14 cellular contexts compared by ENCODE assay signal in the genomic region with DNA sequence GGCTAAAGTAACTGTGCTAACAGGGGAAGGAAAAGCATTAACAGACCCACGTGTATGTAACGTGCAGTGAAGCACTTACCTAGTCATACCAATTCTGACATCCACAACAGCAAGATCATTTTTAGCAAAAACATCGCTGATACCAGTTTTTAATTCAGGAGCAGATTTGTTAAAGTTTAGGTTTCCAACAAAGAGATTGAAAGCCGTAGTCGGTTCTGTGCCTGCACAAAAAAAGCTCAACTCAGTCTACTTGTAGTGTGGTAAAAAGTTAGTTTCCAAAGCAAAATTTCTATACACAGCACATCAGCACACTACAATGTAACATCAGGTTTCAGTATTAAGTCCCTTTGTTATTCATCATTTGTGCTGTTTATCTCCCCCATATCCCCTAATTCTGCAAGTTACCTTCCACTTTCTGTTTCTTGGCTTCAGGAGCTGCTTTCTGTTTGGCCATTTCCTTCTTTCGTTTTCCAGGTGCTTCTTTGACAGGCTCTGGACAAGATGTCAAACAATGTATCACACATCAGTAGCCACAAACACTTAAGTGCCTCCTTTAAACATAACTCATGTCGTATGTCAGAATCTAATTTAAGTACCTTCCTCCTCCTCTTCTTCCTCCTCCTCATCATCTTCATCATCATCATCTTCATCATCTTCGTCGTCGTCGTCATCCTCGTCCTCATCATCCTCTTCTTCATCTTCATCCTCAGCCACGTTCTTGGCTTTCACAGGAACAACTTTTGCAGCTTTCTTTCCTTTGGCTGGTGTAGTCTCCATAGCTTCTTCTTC. TPM values are rescaled to one million over a fixed set of nuclear protein-coding genes. Genes with fewer than 3 reads are reported as not detected.
DNase-seq lines count a peak whose midpoint lies in the region; ATAC-seq and TF ChIP-seq lines count a peak whose summit lies in the region.
"Had no signal": no experiment of that assay in that cellular context is flagged by ENCODE, and none has a peak within 500 bp of the region (broad histone marks: within the 10 kb centered on the region; RNA-seq: fewer than 3 reads in every experiment).

No MANE protein-coding gene starts in this region.

- no peak overlapping the region for H2AFZ ChIP-seq in DND-41 (ENCODE audit: low read depth, low read length)

- H3K79me2 ChIP-seq in DND-41 (ENCODE audit: insufficient read depth, low read length): peaks cover 83% of the 10 kb centered on the region

- peak overlapping the region; percentile 35 for H3K4me3 Mint-ChIP-seq in CD4-positive, alpha-beta T cell
- no peak overlapping the region for H3K4me3 Mint-ChIP-seq in activated CD8-positive, alpha-beta T cell treated with anti-CD3 and anti-CD28 coated beads, Interleukin-2, amount 10 ng/mL, durations not matched to agents 7 days and 5 days
- H3K4me3 Mint-ChIP-seq in memory B cell: no peak overlapping the region

- no peak overlapping the region for H3K27ac ChIP-seq in CD4-positive, alpha-beta T cell (ENCODE audit: low read depth, low read length)
- no peak overlapping the region for H3K27ac ChIP-seq in DND-41 (ENCODE audit: low read length)
- no peak overlapping the region for H3K27ac ChIP-seq in right cardiac atrium (ENCODE audit: low read length)
- H3K27ac ChIP-seq in aorta (ENCODE audit: low read depth in 1 of 2, low read length in 2 of 2): no peak overlapping the region
- H3K27ac ChIP-seq: neutrophil had no signal

- ATAC-seq in CD4-positive, alpha-beta T cell (ENCODE audit: poor library complexity): no peak
- ATAC-seq in DND-41 (ENCODE audit: insufficient read depth, low read depth) (no peak), memory B cell (ENCODE audit: low read depth) (no peak), right cardiac atrium (no peak), aorta (ENCODE audit: low FRiP score) (no peak)
- ATAC-seq in activated CD8-positive, alpha-beta T cell treated with anti-CD3 and anti-CD28 coated beads, Interleukin-2, amount 10 ng/mL, durations not matched to agents 7 days and 5 days: no peak

- H3K27ac Mint-ChIP-seq in CD4-positive, alpha-beta T cell: peak overlapping the region; percentile 59
- H3K27ac Mint-ChIP-seq in activated CD8-positive, alpha-beta T cell treated with anti-CD3 and anti-CD28 coated beads, Interleukin-2, amount 10 ng/mL, durations not matched to agents 7 days and 5 days: peak overlapping the region; percentile 28
- H3K27ac Mint-ChIP-seq in memory B cell: peak overlapping the region; percentile 82

- 77% methylated on average over 13 of the region's 13 CpGs for WGBS in right cardiac atrium
- WGBS in aorta, 2 donors: 75 to 77% methylated on average over 13 of the region's 13 CpGs

- no peak overlapping the region for H3K9ac ChIP-seq in DND-41 (ENCODE audit: low read depth, low read length)

- H3K27me3 ChIP-seq in CD4-positive, alpha-beta T cell (ENCODE audit: control insufficient read depth, insufficient read depth, low read length): no peaks in the 10 kb centered on the region
- H3K27me3 ChIP-seq in DND-41 (ENCODE audit: insufficient read depth, low read length, poor library complexity): no peaks in the 10 kb centered on the region
- no peaks in the 10 kb centered on the region for H3K27me3 ChIP-seq in right cardiac atrium (ENCODE audit: control insufficient read depth, insufficient read depth)
- H3K27me3 ChIP-seq in aorta (ENCODE audit: control insufficient read depth in 1 of 2, insufficient read depth in 2 of 2, low read length in 1 of 2): no peaks in the 10 kb centered on the region
- H3K27me3 ChIP-seq: neutrophil had no signal

- H3K4me3 ChIP-seq in DND-41 (ENCODE audit: low read depth in 1 of 2, low read length in 2 of 2) (peak overlapping the region in 1 of 2 experiments; percentile 11; a peak in 1 of 4 replicates), right cardiac atrium (ENCODE audit: low read length) (no peak overlapping the region), aorta (ENCODE audit: low read length in 2 of 2) (no peak overlapping the region)

- peaks cover 86% of the 10 kb centered on the region for H4K20me1 ChIP-seq in DND-41 (ENCODE audit: insufficient read depth, low read length)

- CTCF ChIA-PET in CD4-positive, alpha-beta T cell (lab: Charles Lee): interaction anchor here (0.8 kb wide), 1 partner anchor 9 kb away, joined by 3 read pairs; no protein-coding TSS in a partner anchor
- CTCF ChIA-PET in activated CD8-positive, alpha-beta T cell treated with anti-CD3 and anti-CD28 coated beads, Interleukin-2, amount 10 ng/mL, durations not matched to agents 7 days and 5 days (lab: Charles Lee): interaction anchor here (0.9 to 1.0 kb wide), 2 partner anchors 9 to 57 kb away, joined by 4 read pairs; no protein-coding TSS in a partner anchor

- no peak for TF ChIP-seq CTCF in CD4-positive, alpha-beta T cell (IDR thresholded peaks at IDR 0.05)
- TF ChIP-seq CTCF in DND-41 (IDR thresholded peaks at IDR 0.05; ENCODE audit: borderline replicate concordance, extremely low read depth, low read length, poor library complexity, severe bottlenecking): no peak

- peaks cover 73% of the 10 kb centered on the region for H3K4me1 Mint-ChIP-seq in CD4-positive, alpha-beta T cell (ENCODE audit: low read depth)
- H3K4me1 Mint-ChIP-seq in activated CD8-positive, alpha-beta T cell treated with anti-CD3 and anti-CD28 coated beads, Interleukin-2, amount 10 ng/mL, durations not matched to agents 7 days and 5 days (ENCODE audit: low read depth): peaks cover 59% of the 10 kb centered on the region
- peaks cover 32% of the 10 kb centered on the region for H3K4me1 Mint-ChIP-seq in memory B cell

- no peak for DNase-seq in CD4-positive, alpha-beta T cell
- DNase-seq in DND-41: no peak
- no peak for DNase-seq in activated CD8-positive, alpha-beta T cell treated with anti-CD3 and anti-CD28 coated beads, Interleukin-2, amount 10 ng/mL, durations not matched to agents 7 days and 5 days
- DNase-seq in memory B cell (ENCODE audit: low spot score in 2 of 2): no peak
- no peak for DNase-seq in SIG-M5 treated with dmso at 0.1 percent for 504 hours (lab: John Stamatoyannopoulos, UW; ENCODE audit: unreplicated experiment)
- DNase-seq in dedifferentiated amniotic fluid mesenchymal stem cell (ENCODE audit: extremely low spot score): no peak
- no peak for DNase-seq in right cardiac atrium
- no peak for DNase-seq in aorta
- DNase-seq: activated CD4-positive, alpha-beta T cell treated with anti-CD3 and anti-CD28 coated beads, Interleukin-2, amount 50 U/mL, for 1 hour; amygdala; Karpas-422; NCI-H2029; NCI-H748 treated with DMSO at 0.1 percent for 48 hours had no signal

- peaks cover 87% of the 10 kb centered on the region for H3K36me3 ChIP-seq in DND-41 (ENCODE audit: insufficient read depth, low read length)
- H3K36me3 ChIP-seq in aorta (ENCODE audit: control insufficient read depth in 1 of 2, insufficient read depth in 2 of 2, low read length in 1 of 2): peaks cover 13 to 15% of the 10 kb centered on the region in 2 donors

- POLR2A ChIA-PET in CD4-positive, alpha-beta T cell (lab: Charles Lee): no interaction called here
- POLR2A ChIA-PET in activated CD8-positive, alpha-beta T cell treated with anti-CD3 and anti-CD28 coated beads, Interleukin-2, amount 10 ng/mL, durations not matched to agents 7 days and 5 days (lab: Charles Lee): interaction anchor here (0.7 to 1.3 kb wide), 3 partner anchors 23 to 222 kb away, joined by 3 read pairs; no protein-coding TSS in a partner anchor

- H3K4me1 ChIP-seq in DND-41 (ENCODE audit: insufficient read depth, low read length) (peaks cover 41% of the 10 kb centered on the region), right cardiac atrium (ENCODE audit: control insufficient read depth, insufficient read depth, low read length) (peaks cover 2% of the 10 kb centered on the region), aorta (ENCODE audit: control insufficient read depth in 1 of 2, insufficient read depth in 2 of 2, low read length in 2 of 2) (peaks cover 0 to 4% of the 10 kb centered on the region in 2 donors)

- no peaks in the 10 kb centered on the region for H3K27me3 Mint-ChIP-seq in CD4-positive, alpha-beta T cell
- H3K27me3 Mint-ChIP-seq in activated CD8-positive, alpha-beta T cell treated with anti-CD3 and anti-CD28 coated beads, Interleukin-2, amount 10 ng/mL, durations not matched to agents 7 days and 5 days (ENCODE audit: low read depth): no peaks in the 10 kb centered on the region
- H3K27me3 Mint-ChIP-seq in memory B cell: no peaks in the 10 kb centered on the region

- H3K36me3 Mint-ChIP-seq in CD4-positive, alpha-beta T cell (ENCODE audit: low read depth): peaks cover 92% of the 10 kb centered on the region
- H3K36me3 Mint-ChIP-seq in activated CD8-positive, alpha-beta T cell treated with anti-CD3 and anti-CD28 coated beads, Interleukin-2, amount 10 ng/mL, durations not matched to agents 7 days and 5 days (ENCODE audit: low read depth): peaks cover 78% of the 10 kb centered on the region
- H3K36me3 Mint-ChIP-seq in memory B cell: peaks cover 51% of the 10 kb centered on the region

- intact Hi-C loops in CD4-positive, alpha-beta T cell (cut with DNase I, micrococcal nuclease): loop anchor here (5.0 to 10.0 kb wide), 4 partner anchors 33 to 745 kb away; partner anchors contain the start of genes CAB39 (in 1 of the 2), COPS7B (in 1 of the 2) and PTMA (in 1 of the 2)
- intact Hi-C loops in right cardiac atrium (cut with DNase I): no loop called here
- intact Hi-C loops in aorta (cut with DNase I): no loop called here

- H3K9me3 ChIP-seq in CD4-positive, alpha-beta T cell (ENCODE audit: control insufficient read depth, low read length): no peaks in the 10 kb centered on the region
- H3K9me3 ChIP-seq in DND-41 (ENCODE audit: insufficient read depth, low read length, severe bottlenecking) (no peaks in the 10 kb centered on the region), right cardiac atrium (ENCODE audit: control insufficient read depth, low read length) (no peaks in the 10 kb centered on the region), aorta (ENCODE audit: control insufficient read depth, low read length) (no peaks in the 10 kb centered on the region)
- H3K9me3 ChIP-seq: neutrophil had no signal

- peak overlapping the region; percentile 87 for H3K4me2 ChIP-seq in DND-41 (ENCODE audit: insufficient read depth, low read length)

- no peaks in the 10 kb centered on the region for H3K9me3 Mint-ChIP-seq in CD4-positive, alpha-beta T cell
- H3K9me3 Mint-ChIP-seq in activated CD8-positive, alpha-beta T cell treated with anti-CD3 and anti-CD28 coated beads, Interleukin-2, amount 10 ng/mL, durations not matched to agents 7 days and 5 days (ENCODE audit: insufficient read depth): no peaks in the 10 kb centered on the region
- no peaks in the 10 kb centered on the region for H3K9me3 Mint-ChIP-seq in memory B cell

RNA-seq across cellular contexts. Expression of gene NCL, which starts 4.0 kb away (rescaled TPM):
- 100 to 1,000 TPM; 387 to 395 TPM for total RNA-seq in CD4-positive, alpha-beta T cell
- 100 to 1,000 TPM; 665 to 686 TPM for total RNA-seq in activated CD8-positive, alpha-beta T cell treated with anti-CD3 and anti-CD28 coated beads, Interleukin-2, amount 10 ng/mL, durations not matched to agents 7 days and 5 days
- 100 to 1,000 TPM; 251 to 327 (median 267) TPM for total RNA-seq in right cardiac atrium
- 122 TPM for polyA plus RNA-seq in right cardiac atrium
- 100 to 1,000 TPM; 294 to 408 TPM for total RNA-seq in aorta
- polyA plus RNA-seq in aorta: 100 to 1,000 TPM; 178 to 186 TPM

Comparison
In these comparisons a context has a peak if more than half of its experiments do, and no peak if none do; other contexts are left out.
1. H3K27ac Mint-ChIP-seq: peak in every context shown above with its lines; median percentile 82 in memory B cell; 59 in CD4-positive, alpha-beta T cell; 28 in activated CD8-positive, alpha-beta T cell treated with anti-CD3 and anti-CD28 coated beads, Interleukin-2, amount 10 ng/mL, durations not matched to agents 7 days and 5 days.
2. intact Hi-C loops: an anchor here in CD4-positive, alpha-beta T cell (5.0 to 10.0 kb wide); none called in right cardiac atrium and aorta.